ENCODE assay signal across 33 cellular contexts in genomic region chr12:115070313-115070712, GRCh38.
DNase-seq lines count a peak whose midpoint lies in the region; ATAC-seq, FAIRE-seq and TF ChIP-seq lines count a peak whose summit lies in the region.
"Had no signal": no experiment of that assay in that cellular context is flagged by ENCODE, and none has a peak within 500 bp of the region (broad histone marks: within the 10 kb centered on the region; RNA-seq: fewer than 3 reads in every experiment).

No MANE protein-coding gene starts in this region.

- no peak overlapping the region for H3K9ac ChIP-seq in K562 (ENCODE audit: insufficient read depth in 1 of 2, low read depth in 2 of 2, low read length in 2 of 2)
- H3K9ac ChIP-seq in Karpas-422 (ENCODE audit: low read length): no peak overlapping the region

- no peaks in the 10 kb centered on the region for H3K9me1 ChIP-seq in K562 (ENCODE audit: control insufficient read depth, insufficient read depth, low read length)

- no peak for TF ChIP-seq RAD21 in K562 (CRISPR knock-in tag; conservative IDR thresholded peaks at IDR 0.05 in 1 of 2, IDR thresholded peaks at IDR 0.05 in 1 of 2)

- no peaks in the 10 kb centered on the region for H3K4me1 ChIP-seq in K562 (replicated peaks in 1 of 2; ENCODE audit: control insufficient read depth in 2 of 2, insufficient read depth in 2 of 2, low read length in 2 of 2)
- H3K4me1 ChIP-seq in foreskin keratinocyte: no peaks in the 10 kb centered on the region
- H3K4me1 ChIP-seq in Karpas-422 (ENCODE audit: low read length): no peaks in the 10 kb centered on the region
- H3K4me1 ChIP-seq: heart left ventricle had no signal

- H2AFZ ChIP-seq in K562 (ENCODE audit: low read depth, low read length): no peak overlapping the region
- no peak overlapping the region for H2AFZ ChIP-seq in Karpas-422 (ENCODE audit: low read length)

- TF ChIP-seq POLR2A in K562 (conservative IDR thresholded peaks at IDR 0.05): no peak

- H3K27me3 ChIP-seq in K562 (ENCODE audit: control insufficient read depth in 2 of 2, insufficient read depth in 2 of 2, low read length in 2 of 2): peaks cover 2 to 8% of the 10 kb centered on the region in 2 experiments; a peak in 2 of 5 replicates
- no peaks in the 10 kb centered on the region for H3K27me3 ChIP-seq in foreskin keratinocyte
- H3K27me3 ChIP-seq in Karpas-422 (ENCODE audit: low read length): no peaks in the 10 kb centered on the region
- H3K27me3 ChIP-seq: cardiac muscle cell had no signal

- WGBS in K562 (ENCODE audit: insufficient coverage, low coverage, missing lambda C conversion rate): 6% methylated on average over 2 of the region's 2 CpGs

- H3K9me3 ChIP-seq in K562 (replicated peaks; ENCODE audit: control insufficient read depth, insufficient read depth, low read depth, low read length) (no peaks in the 10 kb centered on the region), Karpas-422 (ENCODE audit: low read length) (peaks cover 8% of the 10 kb centered on the region)
- H3K9me3 ChIP-seq: thoracic aorta had no signal

- ATAC-seq in K562 (no peak), foreskin keratinocyte (peak; percentile 96), Right ventricle myocardium inferior (no peak)
- ATAC-seq: heart left ventricle; left ventricle myocardium superior; right cardiac atrium; stimulated activated naive CD8-positive, alpha-beta T cell treated with anti-CD3 and anti-CD28 coated beads, Interleukin-15, Interleukin-2, amounts not matched to agents 100 U/mL and 50 U/mL, for 24 hours had no signal

- in situ Hi-C loops in K562 (cut with MboI): no loop called here

- H3K4me3 ChIP-seq in K562 (no peak overlapping the region), Karpas-422 (ENCODE audit: low read length) (no peak overlapping the region)
- H3K4me3 ChIP-seq: cardiac muscle cell, heart left ventricle, smooth muscle cell, thoracic aorta had no signal

- intact Hi-C loops in K562 (cut with micrococcal nuclease) (no loop called here), Right ventricle myocardium inferior (cut with DNase I) (no loop called here)

- H3K4me2 ChIP-seq in K562 (ENCODE audit: insufficient read depth, low read length): no peak overlapping the region
- H3K4me2 ChIP-seq in Karpas-422 (ENCODE audit: low read depth, low read length, poor library complexity, severe bottlenecking): no peak overlapping the region
- H3K4me2 ChIP-seq: smooth muscle cell had no signal

- no peaks in the 10 kb centered on the region for H4K20me1 ChIP-seq in K562 (replicated peaks; ENCODE audit: control insufficient read depth, insufficient read depth, low read length)
- no peaks in the 10 kb centered on the region for H4K20me1 ChIP-seq in Karpas-422 (ENCODE audit: insufficient read depth, low read depth, low read length)

- BruUV-seq in K562 (replicated peaks; lab: Mats Ljungman, UMichigan): no TSS peak

- TF ChIP-seq EP300 in K562 (IDR thresholded peaks at IDR 0.05; ENCODE audit: low read length): no peak

- no peak for TF ChIP-seq CTCF in K562 (IDR thresholded peaks at IDR 0.05 in 2 of 3, conservative IDR thresholded peaks at IDR 0.05 in 1 of 3; ENCODE audit: insufficient read depth in 2 of 3, low read depth in 1 of 3, low read length in 3 of 3)
- TF ChIP-seq CTCF in foreskin keratinocyte (conservative IDR thresholded peaks at IDR 0.05): no peak

- CTCF ChIA-PET in K562 (lab: Yijun Ruan, JAX; ENCODE audit: low intra/inter-chr PET ratio): no interaction called here

- no peaks in the 10 kb centered on the region for H3K9me2 ChIP-seq in Karpas-422 (replicated peaks; ENCODE audit: insufficient read depth, low read length)

- H3K27ac ChIP-seq in K562 (ENCODE audit: extremely low read depth, low read depth, low read length): no peak overlapping the region
- peak overlapping the region; percentile 75 for H3K27ac ChIP-seq in foreskin keratinocyte
- no peak overlapping the region for H3K27ac ChIP-seq in Karpas-422 (ENCODE audit: low read length)
- H3K27ac ChIP-seq: cardiac muscle cell, heart left ventricle, thoracic aorta had no signal

- DNase-seq in ELR (ENCODE audit: low read depth) (peak; percentile 73), MV-4-11 (lab: John Stamatoyannopoulos, UW) (peak; percentile 1), K562 (ENCODE audit: extremely low read depth in 1 of 4, low spot score in 3 of 4) (no peak), foreskin keratinocyte (peak; percentile 69 to 88), Right ventricle myocardium inferior (ENCODE audit: missing footprints) (no peak), glomerular visceral epithelial cell (ENCODE audit: extremely low spot score) (no peak), Karpas-422 (no peak), OCI-M2 (lab: John Stamatoyannopoulos, UW; ENCODE audit: unreplicated experiment) (no peak)
- DNase-seq: ACHN; activated B cell treated with CpG ODN at 0.5 μM for 24 hours; activated CD4-positive, alpha-beta T cell treated with anti-CD3 and anti-CD28 coated beads, Interleukin-2, amount 10 ng/mL, durations not matched to agents 7 days and 5 days; activated gamma-delta T cell; activated naive CD8-positive, alpha-beta T cell treated with anti-CD3 and anti-CD28 coated beads for 36 hours; activated T-cell treated with anti-CD3 and anti-CD28 coated beads, Interleukin-2, amount 50 U/mL, for 24 hours; aorta; CD8-positive, alpha-beta memory T cell; DMS 273 treated with DMSO at 0.1 percent for 48 hours; H9; heart left ventricle; KBM-7; left ventricle myocardium superior; NCI-H1417; NCI-H2029 treated with DMSO at 0.1 percent for 48 hours; NCI-H524; right cardiac atrium; RPMI8226; stimulated activated naive CD8-positive, alpha-beta T cell treated with anti-CD3 and anti-CD28 coated beads, Interleukin-15, Interleukin-2, amounts not matched to agents 100 U/mL and 50 U/mL, for 24 hours had no signal

- POLR2A ChIA-PET in K562 (lab: Yijun Ruan, JAX): no interaction called here

- H3K79me2 ChIP-seq in K562 (ENCODE audit: control insufficient read depth, insufficient read depth, low read length) (no peaks in the 10 kb centered on the region), Karpas-422 (ENCODE audit: low read length) (no peaks in the 10 kb centered on the region)

- H3K36me3 ChIP-seq in K562 (ENCODE audit: control insufficient read depth, insufficient read depth, low read length) (no peaks in the 10 kb centered on the region), Karpas-422 (ENCODE audit: insufficient read depth, low read length) (no peaks in the 10 kb centered on the region)
- H3K36me3 ChIP-seq: cardiac muscle cell, heart left ventricle, thoracic aorta had no signal

- no peak for FAIRE-seq in K562 (lab: Jason Lieb, UNC)
- FAIRE-seq: colon, endothelial cell of umbilical vein, keratinocyte had no signal

TF ChIP-seq in K562, 482 proteins besides CTCF, POLR2A, EP300 and RAD21:
- no peak for TF ChIP-seq TAL1 (IDR thresholded peaks at IDR 0.05)
- TF ChIP-seq C11orf30 (IDR thresholded peaks at IDR 0.05; ENCODE audit: low read depth): peak; percentile 35; the same call in 1 of the 2 replicates
- 0 out of 2 replicates have a peak, but pooled peaks have one; percentile 28 for TF ChIP-seq MAFG (tag; conservative IDR thresholded peaks at IDR 0.05)
- TF ChIP-seq ZNF316 (IDR thresholded peaks at IDR 0.05): peak; percentile 57
- TF ChIP-seq E2F3 (CRISPR knock-in tag; IDR thresholded peaks at IDR 0.05): no peak

Comparison
In these comparisons a context has a peak if more than half of its experiments do, and no peak if none do; other contexts are left out.
1. DNase-seq: peak in ELR (single experiment), MV-4-11 (single experiment) and foreskin keratinocyte (2 of 2); none in K562 (0 of 4), Right ventricle myocardium inferior (single experiment), glomerular visceral epithelial cell (single experiment), Karpas-422 (single experiment) and OCI-M2 (single experiment).